ENCODE assay signal across 21 cellular contexts in the genomic region with DNA sequence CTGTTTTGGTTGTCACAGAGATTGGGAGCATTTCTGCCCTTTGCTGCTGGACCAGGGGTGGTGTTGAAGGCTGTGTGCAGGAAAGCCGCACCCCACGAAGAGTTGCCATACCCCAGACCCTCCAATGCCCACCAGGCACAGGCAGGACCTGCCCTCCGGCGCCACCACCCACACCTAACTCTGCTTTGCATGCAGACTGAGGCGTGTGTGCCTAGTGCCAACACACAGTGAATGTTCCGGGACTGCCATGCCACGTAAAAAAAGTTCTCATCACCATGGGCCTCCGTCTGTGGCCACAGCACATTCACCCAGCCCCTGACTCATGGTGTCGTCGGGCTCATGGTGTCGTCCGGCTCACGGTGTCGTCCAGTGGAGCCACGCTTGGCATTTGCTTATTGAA.
DNase-seq lines count a peak whose midpoint lies in the region; ATAC-seq, FAIRE-seq and TF ChIP-seq lines count a peak whose summit lies in the region.
"Had no signal": no experiment of that assay in that cellular context is flagged by ENCODE, and none has a peak within 500 bp of the region (broad histone marks: within the 10 kb centered on the region; RNA-seq: fewer than 3 reads in every experiment).

No MANE protein-coding gene starts in this region.

- H3K9me3 Mint-ChIP-seq in mesothelial cell of epicardium = no peaks in the 10 kb centered on the region
- no peaks in the 10 kb centered on the region for H3K9me3 Mint-ChIP-seq in MCF 10A (ENCODE audit: unreplicated experiment)
- H3K9me3 Mint-ChIP-seq: CD8-positive, alpha-beta T cell had no signal

- no peaks in the 10 kb centered on the region for H3K27me3 Mint-ChIP-seq in mesothelial cell of epicardium (ENCODE audit: low read depth)
- no peaks in the 10 kb centered on the region for H3K27me3 Mint-ChIP-seq in MCF 10A (ENCODE audit: insufficient read depth, unreplicated experiment)
- H3K27me3 Mint-ChIP-seq: CD4-positive, CD25-positive, alpha-beta regulatory T cell had no signal

- intact Hi-C loops in cardiac septum (cut with DNase I) (no loop called here), Right ventricle myocardium superior (cut with DNase I) (no loop called here), MCF 10A (cut with micrococcal nuclease) (no loop called here)

- FAIRE-seq in urothelium cell line (lab: Jason Lieb, UNC) = peak; percentile 40
- FAIRE-seq: A204.1, G401.6, GM12878, GM19239, H1 had no signal

- H3K4me3 Mint-ChIP-seq in mesothelial cell of epicardium = no peak overlapping the region
- no peak overlapping the region for H3K4me3 Mint-ChIP-seq in MCF 10A (ENCODE audit: unreplicated experiment)
- H3K4me3 Mint-ChIP-seq: B cell; CD4-positive, CD25-positive, alpha-beta regulatory T cell; CD8-positive, alpha-beta T cell had no signal

- H3K4me1 Mint-ChIP-seq in mesothelial cell of epicardium (peaks cover 33% of the 10 kb centered on the region), MCF 10A (ENCODE audit: insufficient read depth, unreplicated experiment) (no peaks in the 10 kb centered on the region)
- H3K4me1 Mint-ChIP-seq: B cell; CD4-positive, CD25-positive, alpha-beta regulatory T cell had no signal

- CTCF ChIA-PET in GM10248 (lab: Yijun Ruan, JAX) = no interaction called here
- CTCF ChIA-PET in MCF 10A (lab: Yijun Ruan, JAX) = interaction anchor here (0.7 to 0.8 kb wide), 2 partner anchors 8 to 19 kb away, joined by 3 read pairs; no protein-coding TSS in a partner anchor

- POLR2A ChIA-PET in GM10248 (lab: Yijun Ruan, JAX) = no interaction called here
- POLR2A ChIA-PET in MCF 10A (lab: Yijun Ruan, JAX) = no interaction called here

- H3K36me3 Mint-ChIP-seq in mesothelial cell of epicardium (no peaks in the 10 kb centered on the region), MCF 10A (ENCODE audit: insufficient read depth, unreplicated experiment) (no peaks in the 10 kb centered on the region)
- H3K36me3 Mint-ChIP-seq: CD4-positive, CD25-positive, alpha-beta regulatory T cell; CD8-positive, alpha-beta T cell had no signal

- no TSS peak for BruUV-seq in MCF 10A (replicated peaks; lab: Mats Ljungman, UMichigan)

- peak overlapping the region; percentile 95 for H3K27ac Mint-ChIP-seq in mesothelial cell of epicardium
- H3K27ac Mint-ChIP-seq in MCF 10A (ENCODE audit: low read depth, unreplicated experiment) = no peak overlapping the region
- H3K27ac Mint-ChIP-seq: B cell; CD4-positive, CD25-positive, alpha-beta regulatory T cell; CD8-positive, alpha-beta T cell had no signal

- DNase-seq in cardiac septum (ENCODE audit: low spot score) (peak; percentile 57), Right ventricle myocardium superior (no peak), ecto neural progenitor cell (ENCODE audit: low spot score) (peak; percentile 33), mesothelial cell of epicardium (ENCODE audit: low spot score in 2 of 2, unreplicated experiment in 2 of 2) (no peak), urothelium cell line (ENCODE audit: low spot score) (no peak), GM10248 (ENCODE audit: extremely low spot score) (no peak), OCI-M1 (lab: John Stamatoyannopoulos, UW) (no peak), MCF 10A (ENCODE audit: unreplicated experiment) (no peak)
- DNase-seq: Caco-2; CD4-positive, CD25-positive, alpha-beta regulatory T cell; DMS153; DND-41; GM23248; H7 had no signal

- no peak for TF ChIP-seq CTCF in mesothelial cell of epicardium (IDR thresholded peaks at IDR 0.05; ENCODE audit: unreplicated experiment)
- no peak for TF ChIP-seq CTCF in GM10248 (IDR thresholded peaks at IDR 0.05; ENCODE audit: control extremely low read depth, extremely low read depth, low read depth, missing control alignments)
- no peak for TF ChIP-seq CTCF in MCF 10A (IDR thresholded peaks at IDR 0.05; ENCODE audit: unreplicated experiment)

- ATAC-seq in Right ventricle myocardium superior (ENCODE audit: poor library complexity) = no peak
- ATAC-seq: CD8-positive, alpha-beta T cell; GM12878 had no signal

Comparison
In these comparisons a context has a peak if more than half of its experiments do, and no peak if none do; other contexts are left out.
1. DNase-seq: peak in cardiac septum (single experiment) and ecto neural progenitor cell (single experiment); none in Right ventricle myocardium superior (single experiment), mesothelial cell of epicardium (0 of 2), urothelium cell line (single experiment), GM10248 (single experiment), OCI-M1 (single experiment) and MCF 10A (single experiment).